19 cellular contexts compared by ENCODE assay signal in the genomic region with DNA sequence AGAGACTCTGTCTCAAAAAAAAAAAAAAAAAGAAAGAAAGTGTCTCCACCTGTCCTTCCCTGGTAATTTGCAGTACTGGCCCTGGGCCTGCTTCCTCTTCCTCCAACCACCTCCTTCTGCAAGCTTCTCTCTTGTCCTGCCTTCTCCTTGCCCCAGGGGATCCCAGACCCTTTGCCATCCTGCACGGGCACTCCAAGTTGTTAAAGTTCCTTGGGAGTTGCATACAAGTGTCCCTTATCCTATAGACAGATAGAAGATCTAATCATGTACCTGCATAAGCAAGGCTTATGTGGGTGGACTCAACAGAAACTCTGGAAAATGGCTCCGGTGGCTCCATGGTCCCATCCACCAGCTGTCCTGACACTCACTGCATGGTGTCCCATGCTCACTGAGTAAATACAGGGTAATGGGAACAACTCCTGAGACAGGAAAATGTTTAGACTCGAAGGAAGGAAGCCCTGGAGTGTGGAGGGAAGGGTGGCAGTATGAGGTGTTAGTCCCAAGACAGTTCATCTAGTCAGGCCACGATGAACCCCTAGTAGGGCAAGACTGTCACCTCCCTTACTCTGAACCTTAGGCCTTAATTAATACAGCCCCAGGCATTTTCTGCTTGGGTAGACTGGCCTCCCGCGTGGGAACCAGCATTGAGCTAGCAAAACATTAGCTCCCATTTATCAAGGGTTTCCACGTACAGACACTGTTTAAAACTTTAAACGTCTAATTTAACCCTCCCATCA. TPM values are rescaled to one million over a fixed set of nuclear protein-coding genes. Genes with fewer than 3 reads are reported as not detected.
DNase-seq lines count a peak whose midpoint lies in the region; ATAC-seq, FAIRE-seq and TF ChIP-seq lines count a peak whose summit lies in the region.
"Had no signal": no experiment of that assay in that cellular context is flagged by ENCODE, and none has a peak within 500 bp of the region (broad histone marks: within the 10 kb centered on the region; RNA-seq: fewer than 3 reads in every experiment).

No MANE protein-coding gene starts in this region.

- no peak overlapping the region for H3K27ac ChIP-seq in HepG2 (ENCODE audit: extremely low read length, insufficient read depth, low read length)
- H3K27ac ChIP-seq in right lobe of liver: no peak overlapping the region
- no peak overlapping the region for H3K27ac ChIP-seq in mesenchymal stem cell (ENCODE audit: low read length, poor library complexity, severe bottlenecking)
- H3K27ac ChIP-seq in GM23248: no peak overlapping the region
- H3K27ac ChIP-seq: KMS-11, RWPE1, SJSA1 had no signal

- H3K4me3 Mint-ChIP-seq in activated T-helper 2 cell treated with anti-CD3 and anti-CD28 coated beads, Interferon-gamma antibody, Interleukin-2, Interleukin-4, amounts not matched to agents 10 μg/mL and 5 μg/mL and 100 μg/mL, durations not matched to agents 14 hours and 24 hours and 36 hours (ENCODE audit: low read depth): peak overlapping the region; percentile 27

- no peak for DNase-seq in HepG2 (ENCODE audit: low spot score)
- no peak for DNase-seq in right lobe of liver
- no peak for DNase-seq in activated T-helper 2 cell treated with anti-CD3 and anti-CD28 coated beads, Interferon-gamma antibody, Interleukin-2, Interleukin-4, amounts not matched to agents 10 μg/mL and 5 μg/mL and 100 μg/mL, durations not matched to agents 14 hours and 24 hours and 36 hours (ENCODE audit: low spot score)
- no peak for DNase-seq in mesenchymal stem cell
- DNase-seq in urothelium cell line (ENCODE audit: low spot score): no peak
- no peak for DNase-seq in foreskin fibroblast
- no peak for DNase-seq in NK-92 (lab: John Stamatoyannopoulos, UW; ENCODE audit: unreplicated experiment)
- no peak for DNase-seq in GM23248
- DNase-seq: GF-D8, GOT3, HFFc6, NCI-H1105, NCI-H187, NCI-H446 treated with DMSO at 0.1 percent for 48 hours, NCI-H748 treated with DMSO at 0.1 percent for 48 hours had no signal

- peak overlapping the region; percentile 21 for H2AK5ac ChIP-seq in mesenchymal stem cell (ENCODE audit: low read length, severe bottlenecking)

- H3K9ac ChIP-seq in HepG2 (ENCODE audit: insufficient read depth, low read depth, low read length) (no peak overlapping the region), mesenchymal stem cell (ENCODE audit: low read length) (no peak overlapping the region), GM23248 (no peak overlapping the region)
- H3K9ac ChIP-seq: KMS-11 had no signal

- H3K9me3 ChIP-seq in HepG2 (ENCODE audit: low read length): no peaks in the 10 kb centered on the region
- H3K9me3 ChIP-seq in right lobe of liver: no peaks in the 10 kb centered on the region
- no peaks in the 10 kb centered on the region for H3K9me3 ChIP-seq in mesenchymal stem cell (ENCODE audit: control insufficient read depth, low read length)
- H3K9me3 ChIP-seq in GM23248 (ENCODE audit: low read depth): no peaks in the 10 kb centered on the region
- H3K9me3 ChIP-seq: SJSA1 had no signal

- no peaks in the 10 kb centered on the region for H3K9me2 ChIP-seq in GM23248 (ENCODE audit: insufficient read depth)

- H3K4me3 ChIP-seq in HepG2 (replicated peaks in 1 of 3; ENCODE audit: insufficient read depth in 1 of 3, low read depth in 2 of 3, low read length in 3 of 3): no peak overlapping the region
- H3K4me3 ChIP-seq in right lobe of liver: no peak overlapping the region
- no peak overlapping the region for H3K4me3 ChIP-seq in mesenchymal stem cell (ENCODE audit: insufficient read depth in 1 of 2, low read depth in 1 of 2, low read length in 2 of 2)
- no peak overlapping the region for H3K4me3 ChIP-seq in foreskin fibroblast (ENCODE audit: low read depth in 1 of 2, low read length in 2 of 2)
- H3K4me3 ChIP-seq in GM23248: no peak overlapping the region
- H3K4me3 ChIP-seq: SJSA1 had no signal

- H2BK15ac ChIP-seq in mesenchymal stem cell (ENCODE audit: low read depth, poor library complexity, severe bottlenecking): no peak overlapping the region

- 57% methylated on average over 8 of the region's 8 CpGs for WGBS in HepG2 (ENCODE audit: low lambda C conversion rate)
- 70% methylated on average over 8 of the region's 8 CpGs for WGBS in right lobe of liver (ENCODE audit: insufficient coverage, low coverage, low lambda C conversion rate, missing lambda C conversion rate)
- 82% methylated on average over 6 of the region's 8 CpGs for WGBS in mesenchymal stem cell
- 83 to 85% methylated on average over 8 of the region's 8 CpGs for WGBS in GM23248 (ENCODE audit: low coverage in 1 of 2, low lambda C conversion rate in 2 of 2, missing lambda C conversion rate in 2 of 2), 2 experiments

- H3K36me3 Mint-ChIP-seq in activated T-helper 2 cell treated with anti-CD3 and anti-CD28 coated beads, Interferon-gamma antibody, Interleukin-2, Interleukin-4, amounts not matched to agents 10 μg/mL and 5 μg/mL and 100 μg/mL, durations not matched to agents 14 hours and 24 hours and 36 hours (ENCODE audit: low read depth): peaks cover 2% of the 10 kb centered on the region

- H3K14ac ChIP-seq in mesenchymal stem cell (ENCODE audit: low read length in 2 of 2): no peak overlapping the region

- peaks cover 10% of the 10 kb centered on the region for H3K4me1 Mint-ChIP-seq in activated T-helper 2 cell treated with anti-CD3 and anti-CD28 coated beads, Interferon-gamma antibody, Interleukin-2, Interleukin-4, amounts not matched to agents 10 μg/mL and 5 μg/mL and 100 μg/mL, durations not matched to agents 14 hours and 24 hours and 36 hours (ENCODE audit: low read depth)

- peaks cover 10 to 39% of the 10 kb centered on the region in 2 experiments for H3K27me3 ChIP-seq in HepG2 (ENCODE audit: control insufficient read depth in 1 of 2, insufficient read depth in 2 of 2, low read length in 2 of 2)
- no peaks in the 10 kb centered on the region for H3K27me3 ChIP-seq in right lobe of liver
- peaks cover 0 to 11% of the 10 kb centered on the region in 2 experiments for H3K27me3 ChIP-seq in mesenchymal stem cell (ENCODE audit: control insufficient read depth in 1 of 2, insufficient read depth in 1 of 2, low read length in 2 of 2)
- no peaks in the 10 kb centered on the region for H3K27me3 ChIP-seq in GM23248 (replicated peaks; ENCODE audit: insufficient read depth)
- H3K27me3 ChIP-seq: SJSA1 had no signal

- 0 out of 2 replicates have a peak, but pooled peaks cover 5% of the 10 kb centered on the region for H3F3A ChIP-seq in GM23248 (ENCODE audit: insufficient read depth)

- H3K4ac ChIP-seq in mesenchymal stem cell (ENCODE audit: low read depth in 1 of 2, low read length in 2 of 2): no peak overlapping the region

- H3K27me3 Mint-ChIP-seq in activated T-helper 2 cell treated with anti-CD3 and anti-CD28 coated beads, Interferon-gamma antibody, Interleukin-2, Interleukin-4, amounts not matched to agents 10 μg/mL and 5 μg/mL and 100 μg/mL, durations not matched to agents 14 hours and 24 hours and 36 hours (ENCODE audit: low read depth): no peaks in the 10 kb centered on the region

- H2BK12ac ChIP-seq in mesenchymal stem cell (ENCODE audit: low read length in 2 of 2): no peak overlapping the region

- H2AFZ ChIP-seq in HepG2 (ENCODE audit: low read length) (no peak overlapping the region), mesenchymal stem cell (ENCODE audit: low read depth, low read length) (no peak overlapping the region), GM23248 (no peak overlapping the region)

- POLR2A ChIA-PET in HepG2 (lab: Yijun Ruan, JAX): no interaction called here

- peaks cover 5 to 6% of the 10 kb centered on the region in 2 experiments; a peak in 3 of 5 replicates for H3K36me3 ChIP-seq in HepG2 (replicated peaks in 1 of 2; ENCODE audit: control insufficient read depth in 1 of 2, insufficient read depth in 2 of 2, low read length in 2 of 2)
- H3K36me3 ChIP-seq in right lobe of liver: peaks cover 0 to 2% (median 0%) of the 10 kb centered on the region in 4 donors
- peaks cover 8 to 17% of the 10 kb centered on the region in 2 experiments for H3K36me3 ChIP-seq in mesenchymal stem cell (ENCODE audit: control insufficient read depth in 1 of 2, insufficient read depth in 2 of 2, low read depth in 1 of 2, low read length in 2 of 2)
- H3K36me3 ChIP-seq in GM23248 (ENCODE audit: low read depth): no peaks in the 10 kb centered on the region

- in situ Hi-C loops in HepG2 (cut with HindIII; ENCODE audit: extremely low pct_ligation_motif_present, low pct_unique_long_range_greater_than_20kb): loop anchor here (25.0 kb wide), 1 partner anchor 619 kb away; no protein-coding TSS in a partner anchor
- in situ Hi-C loops in GM23248 (cut with MboI): loop anchor here (10.0 to 25.0 kb wide), 2 partner anchors 356 to 644 kb away; no protein-coding TSS in a partner anchor

- TF ChIP-seq EP300 in HepG2 (IDR thresholded peaks at IDR 0.05; ENCODE audit: low read depth in 2 of 2, low read length in 2 of 2) (no peak), HepG2 (CRISPR knock-in tag; IDR thresholded peaks at IDR 0.05; ENCODE audit: borderline replicate concordance) (no peak)

- intact Hi-C loops in HepG2 (cut with micrococcal nuclease; ENCODE audit: unreplicated experiment): no loop called here
- intact Hi-C loops in right lobe of liver (cut with DNase I): loop anchor here (5.0 to 10.0 kb wide), 3 partner anchors 234 to 359 kb away; a partner anchor contains a TSS
- intact Hi-C loops in activated T-helper 2 cell treated with anti-CD3 and anti-CD28 coated beads, Interferon-gamma antibody, Interleukin-2, Interleukin-4, amounts not matched to agents 10 μg/mL and 5 μg/mL and 100 μg/mL, durations not matched to agents 14 hours and 24 hours and 36 hours (cut with micrococcal nuclease): loop anchor here (5.0 kb wide), 1 partner anchor 289 kb away; no protein-coding TSS in a partner anchor

- BruUV-seq in HepG2 (replicated peaks; lab: Mats Ljungman, UMichigan): no TSS peak

- H3K18ac ChIP-seq in mesenchymal stem cell (ENCODE audit: low read depth in 1 of 2, low read length in 2 of 2): no peak overlapping the region

- TF ChIP-seq CTCF in HepG2 (CRISPR knock-in tag; IDR thresholded peaks at IDR 0.05) (no peak), right lobe of liver (IDR thresholded peaks at IDR 0.05) (no peak), foreskin fibroblast (IDR thresholded peaks at IDR 0.05; ENCODE audit: low read depth, low read length) (no peak)

- no peaks in the 10 kb centered on the region for H3K79me1 ChIP-seq in mesenchymal stem cell (replicated peaks; ENCODE audit: low read length, poor library complexity, severe bottlenecking)

- no peak overlapping the region for H4K8ac ChIP-seq in mesenchymal stem cell (ENCODE audit: low read length)

- TF ChIP-seq POLR2A in HepG2 (IDR thresholded peaks at IDR 0.05; ENCODE audit: insufficient read depth in 1 of 2, low read depth in 2 of 2, low read length in 2 of 2) (no peak), right lobe of liver (IDR thresholded peaks at IDR 0.05) (no peak)

- H4K20me1 ChIP-seq in HepG2 (ENCODE audit: insufficient read depth, low read length) (no peaks in the 10 kb centered on the region), GM23248 (ENCODE audit: insufficient read depth) (no peaks in the 10 kb centered on the region)

- H2BK5ac ChIP-seq in mesenchymal stem cell (ENCODE audit: low read depth, low read length, poor library complexity, severe bottlenecking): no peak overlapping the region

- peaks cover 38% of the 10 kb centered on the region for H3K4me1 ChIP-seq in HepG2 (ENCODE audit: insufficient read depth, low read length)
- peaks cover 0 to 6% (median 0%) of the 10 kb centered on the region in 4 donors for H3K4me1 ChIP-seq in right lobe of liver
- peaks cover 29% of the 10 kb centered on the region for H3K4me1 ChIP-seq in mesenchymal stem cell (ENCODE audit: control insufficient read depth, insufficient read depth, low read depth, low read length)
- H3K4me1 ChIP-seq in GM23248 (ENCODE audit: insufficient read depth): no peaks in the 10 kb centered on the region

- no peak overlapping the region for H3K23ac ChIP-seq in mesenchymal stem cell (ENCODE audit: low read length in 2 of 2)

- H3K27ac Mint-ChIP-seq in activated T-helper 2 cell treated with anti-CD3 and anti-CD28 coated beads, Interferon-gamma antibody, Interleukin-2, Interleukin-4, amounts not matched to agents 10 μg/mL and 5 μg/mL and 100 μg/mL, durations not matched to agents 14 hours and 24 hours and 36 hours: no peak overlapping the region
- H3K27ac Mint-ChIP-seq: HFFc6 had no signal

- no peak for ATAC-seq in HepG2
- no peak for ATAC-seq in right lobe of liver

- no peak for TF ChIP-seq RAD21 in HepG2 (CRISPR knock-in tag; IDR thresholded peaks at IDR 0.05)

- CTCF ChIA-PET in HepG2 (lab: Yijun Ruan, JAX; ENCODE audit: low intra/inter-chr PET ratio, low total read pairs): no interaction called here

- no peaks in the 10 kb centered on the region for H3K79me2 ChIP-seq in HepG2 (ENCODE audit: insufficient read depth, low read length)
- H3K79me2 ChIP-seq in GM23248 (ENCODE audit: insufficient read depth): no peaks in the 10 kb centered on the region

- H3K4me2 ChIP-seq in HepG2 (ENCODE audit: low read depth, low read length): no peak overlapping the region
- H3K4me2 ChIP-seq in mesenchymal stem cell (ENCODE audit: low read length, poor library complexity, severe bottlenecking): no peak overlapping the region
- H3K4me2 ChIP-seq in GM23248 (ENCODE audit: unreplicated experiment): no peak overlapping the region
- H3K4me2 ChIP-seq: KMS-11 had no signal

- no peak overlapping the region for H4K91ac ChIP-seq in mesenchymal stem cell (ENCODE audit: low read length)

- H3K9me3 Mint-ChIP-seq in activated T-helper 2 cell treated with anti-CD3 and anti-CD28 coated beads, Interferon-gamma antibody, Interleukin-2, Interleukin-4, amounts not matched to agents 10 μg/mL and 5 μg/mL and 100 μg/mL, durations not matched to agents 14 hours and 24 hours and 36 hours: no peaks in the 10 kb centered on the region
- H3K9me3 Mint-ChIP-seq: HFFc6 had no signal

- FAIRE-seq in HepG2 (lab: Jason Lieb, UNC): no peak
- FAIRE-seq in urothelium cell line (lab: Jason Lieb, UNC): peak; percentile 37
- FAIRE-seq: D721Med had no signal

- no peak overlapping the region for H2BK120ac ChIP-seq in mesenchymal stem cell (ENCODE audit: low read depth, low read length)

RNA-seq across cellular contexts. Expression of a gene that starts 17.1 kb away (rescaled TPM):
- total RNA-seq in HepG2 (2016; rRNA removed; fragmentation: Illumina TruSeq; extraction: Trizol) (371 and 422 TPM in 2 replicates), right lobe of liver (100 to 1,000 TPM in 2 of 6 experiments, 10 to 100 TPM in 4; 14.4 to 197 (median 28.6) TPM)
- total RNA-seq in HepG2 (2016; cell fraction: cytosol; rRNA removed; fragmentation: Illumina TruSeq; extraction: Trizol; ENCODE audit: low read depth): 747 and 845 TPM in 2 replicates
- total RNA-seq in HepG2 (2016; cell fraction: insoluble cytoplasmic fraction; rRNA removed; fragmentation: Illumina TruSeq; extraction: Trizol): 382 and 405 TPM in 2 replicates
- 1,179 and 1,380 TPM in 2 replicates for total RNA-seq in HepG2 (2016; cell fraction: membrane; rRNA removed; fragmentation: Illumina TruSeq; extraction: Trizol)
- 154 and 170 TPM in 2 replicates for total RNA-seq in HepG2 (2016; cell fraction: nucleus; rRNA removed; fragmentation: Illumina TruSeq; extraction: Trizol)
- polyA plus RNA-seq in HepG2 (2011; rRNA removed) (105 and 142 TPM in 2 replicates), GM23248 (2016; fragmentation: Nextera tagmentation; extraction: Ambion mirVana) (58.3 and 61.5 TPM in 2 replicates)
- polyA plus RNA-seq in HepG2 (2011; cell fraction: cytosol; rRNA removed): 93.6 and 131 TPM in 2 replicates
- polyA plus RNA-seq in HepG2 (2011; cell fraction: nucleus; rRNA removed): 44.5 and 56.5 TPM in 2 replicates
- 108 and 109 TPM in 2 replicates for polyA plus RNA-seq in HepG2 (2012)
- polyA plus RNA-seq in HepG2 (2016; cell fraction: cytosol; fragmentation: Illumina TruSeq; extraction: Trizol; ENCODE audit: low read depth): 923 and 940 TPM in 2 replicates
- polyA plus RNA-seq in HepG2 (2016; cell fraction: insoluble cytoplasmic fraction; fragmentation: Illumina TruSeq; extraction: Trizol; ENCODE audit: low read depth): 367 and 392 TPM in 2 replicates
- polyA plus RNA-seq in HepG2 (2016; cell fraction: membrane; fragmentation: Illumina TruSeq; extraction: Trizol; ENCODE audit: low read depth): 1,008 and 1,080 TPM in 2 replicates
- 235 and 237 TPM in 2 replicates for polyA plus RNA-seq in HepG2 (2016; cell fraction: nucleus; fragmentation: Illumina TruSeq; extraction: Trizol; ENCODE audit: insufficient read depth, low read depth)
- polyA minus RNA-seq in HepG2 (2011; rRNA and poly(A)+ RNA removed; ENCODE audit: low replicate concordance): 64.0 and 223 TPM in 2 replicates
- 53.3 and 58.5 TPM in 2 replicates for polyA minus RNA-seq in HepG2 (2011; cell fraction: cytosol; rRNA and poly(A)+ RNA removed)
- 32.7 and 35.2 TPM in 2 replicates for polyA minus RNA-seq in HepG2 (2011; cell fraction: nucleus; rRNA and poly(A)+ RNA removed)
- 161 and 164 TPM in 2 replicates for total RNA-seq in activated T-helper 2 cell treated with anti-CD3 and anti-CD28 coated beads, Interferon-gamma antibody, Interleukin-2, Interleukin-4, amounts not matched to agents 10 μg/mL and 5 μg/mL and 100 μg/mL, durations not matched to agents 14 hours and 24 hours and 36 hours
- polyA plus RNA-seq in mesenchymal stem cell (2013, experiment 1 of 2): 32.1 TPM
- 33.0 TPM for polyA plus RNA-seq in mesenchymal stem cell (2013, experiment 2 of 2)
- total RNA-seq in GM23248 (2014; rRNA removed; shearing (Covaris generic)): 106 and 114 TPM in 2 replicates
